Comparison of ENCODE assay signal across 8 cellular contexts in the genomic region with DNA sequence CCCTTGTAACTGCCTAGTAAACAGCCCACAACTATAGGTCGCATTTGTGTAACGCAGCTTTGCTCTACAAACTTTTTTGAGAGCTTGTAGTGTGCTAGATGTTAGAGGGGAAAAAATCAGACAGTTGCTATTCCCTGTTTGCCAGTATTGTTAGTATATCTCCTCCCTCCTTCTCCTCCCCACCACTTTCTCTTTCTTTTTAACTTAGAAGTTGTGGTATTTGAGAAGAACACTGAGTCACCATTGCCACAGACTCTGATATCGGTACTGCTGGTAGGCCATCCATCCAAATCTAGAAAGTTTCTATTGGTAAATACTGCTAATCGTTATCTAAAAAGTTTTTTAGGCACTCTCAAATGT. TPM values are rescaled to one million over a fixed set of nuclear protein-coding genes. Genes with fewer than 3 reads are reported as not detected.
DNase-seq lines count a peak whose midpoint lies in the region; ATAC-seq, FAIRE-seq and TF ChIP-seq lines count a peak whose summit lies in the region.

No MANE protein-coding gene starts in this region.

- H3K4me3 ChIP-seq in Peyer's patch, result peak overlapping the region; percentile 84 to 92 (median 88)

- DNase-seq in SIG-M5 treated with dmso at 0.1 percent for 504 hours (lab: John Stamatoyannopoulos, UW; ENCODE audit: unreplicated experiment), result peak; percentile 68
- DNase-seq in SIG-M5 (lab: John Stamatoyannopoulos, UW), result no peak
- no peak for DNase-seq in Peyer's patch
- DNase-seq in effector CD4-positive, alpha-beta T cell, result peak; percentile 6
- no peak for DNase-seq in natural killer cell treated with Interleukin-12 subunit alpha and Interleukin-12 subunit beta and Interleukin-15 and Interleukin-18, amount 100 ng/mL, for 72 hours (ENCODE audit: low spot score)
- no peak for DNase-seq in NCI-H2227 treated with DMSO at 0.1 percent for 48 hours (lab: John Stamatoyannopoulos, UW)
- DNase-seq in frontal cortex (ENCODE audit: low spot score in 2 of 2), result no peak

- H3K27ac Mint-ChIP-seq in natural killer cell treated with Interleukin-12 subunit alpha and Interleukin-12 subunit beta and Interleukin-15 and Interleukin-18, amount 100 ng/mL, for 72 hours, result peak overlapping the region; percentile 93 to 98

- no peaks in the 10 kb centered on the region for H3K27me3 Mint-ChIP-seq in natural killer cell treated with Interleukin-12 subunit alpha and Interleukin-12 subunit beta and Interleukin-15 and Interleukin-18, amount 100 ng/mL, for 72 hours

- peaks cover 27% of the 10 kb centered on the region for H3K36me3 Mint-ChIP-seq in natural killer cell treated with Interleukin-12 subunit alpha and Interleukin-12 subunit beta and Interleukin-15 and Interleukin-18, amount 100 ng/mL, for 72 hours

- H3K9me3 Mint-ChIP-seq in natural killer cell treated with Interleukin-12 subunit alpha and Interleukin-12 subunit beta and Interleukin-15 and Interleukin-18, amount 100 ng/mL, for 72 hours, result no peaks in the 10 kb centered on the region

- no peak for FAIRE-seq in frontal cortex (lab: Jason Lieb, UNC)

- peak overlapping the region; percentile 95 for H3K4me3 Mint-ChIP-seq in natural killer cell treated with Interleukin-12 subunit alpha and Interleukin-12 subunit beta and Interleukin-15 and Interleukin-18, amount 100 ng/mL, for 72 hours

- no peaks in the 10 kb centered on the region for H3K27me3 ChIP-seq in Peyer's patch

- ATAC-seq in HG02678 (IDR thresholded peaks at IDR 0.05; ENCODE audit: unreplicated experiment), result peak; percentile 21
- ATAC-seq in natural killer cell treated with Interleukin-12 subunit alpha and Interleukin-12 subunit beta and Interleukin-15 and Interleukin-18, amount 100 ng/mL, for 72 hours, result peak; percentile 83 to 87

- H3K4me1 ChIP-seq in Peyer's patch, result peaks cover 0 to 30% (median 4%) of the 10 kb centered on the region in 4 donors

- H3K4me1 Mint-ChIP-seq in natural killer cell treated with Interleukin-12 subunit alpha and Interleukin-12 subunit beta and Interleukin-15 and Interleukin-18, amount 100 ng/mL, for 72 hours (ENCODE audit: low read depth in 2 of 2), result peaks cover 53 to 55% of the 10 kb centered on the region in 2 donors

- no peaks in the 10 kb centered on the region for H3K9me3 ChIP-seq in Peyer's patch

- TF ChIP-seq CTCF in Peyer's patch (IDR thresholded peaks at IDR 0.05), result no peak

- peak overlapping the region; percentile 88 to 96 (median 93) for H3K27ac ChIP-seq in Peyer's patch

- peaks cover 0 to 24% (median 0%) of the 10 kb centered on the region in 3 donors for H3K36me3 ChIP-seq in Peyer's patch

- TF ChIP-seq POLR2A in Peyer's patch (IDR thresholded peaks at IDR 0.05), result no peak

RNA-seq across cellular contexts. Expression of a gene that starts 0.7 kb away (rescaled TPM):
- 10 to 100 TPM; 24.3 to 68.8 (median 43.2) TPM for total RNA-seq in Peyer's patch
- 100 to 1,000 TPM in 1 of 2 donors, 10 to 100 TPM in 1; 75.7 to 119 TPM for total RNA-seq in natural killer cell treated with Interleukin-12 subunit alpha and Interleukin-12 subunit beta and Interleukin-15 and Interleukin-18, amount 100 ng/mL, for 72 hours
- 46.5 TPM for total RNA-seq in frontal cortex

RNA-seq across cellular contexts. Expression of a gene that starts 59.2 kb away (rescaled TPM):
- total RNA-seq in Peyer's patch (100 to 1,000 TPM in 2 of 4 donors, 10 to 100 TPM in 2; 10.7 to 198 (median 105) TPM), frontal cortex (2.9 TPM)
- total RNA-seq in natural killer cell treated with Interleukin-12 subunit alpha and Interleukin-12 subunit beta and Interleukin-15 and Interleukin-18, amount 100 ng/mL, for 72 hours, result 1 to 10 TPM; 5.8 to 6.5 TPM

Comparison
In these comparisons a context has a peak if more than half of its experiments do, and no peak if none do; other contexts are left out.
1. DNase-seq: peak in SIG-M5 treated with dmso at 0.1 percent for 504 hours (single experiment) and effector CD4-positive, alpha-beta T cell (single experiment); none in SIG-M5 (single experiment), Peyer's patch (0 of 3), natural killer cell treated with Interleukin-12 subunit alpha and Interleukin-12 subunit beta and Interleukin-15 and Interleukin-18, amount 100 ng/mL, for 72 hours (single experiment), NCI-H2227 treated with DMSO at 0.1 percent for 48 hours (single experiment) and frontal cortex (0 of 2).